ENCODE assay signal across 24 cellular contexts in genomic region chr10:99595236-99595635, GRCh38. TPM values are rescaled to one million over a fixed set of nuclear protein-coding genes. Genes with fewer than 3 reads are reported as not detected.
DNase-seq lines count a peak whose midpoint lies in the region; ATAC-seq, FAIRE-seq and TF ChIP-seq lines count a peak whose summit lies in the region.
"Had no signal": no experiment of that assay in that cellular context is flagged by ENCODE, and none has a peak within 500 bp of the region (broad histone marks: within the 10 kb centered on the region; RNA-seq: fewer than 3 reads in every experiment).

No MANE protein-coding gene starts in this region.

- no peaks in the 10 kb centered on the region for H3K9me3 ChIP-seq in HCT116 (ENCODE audit: control insufficient read depth in 1 of 2, insufficient read depth in 1 of 2, low read depth in 1 of 2, low read length in 2 of 2)
- no peaks in the 10 kb centered on the region for H3K9me3 ChIP-seq in colonic mucosa
- no peaks in the 10 kb centered on the region for H3K9me3 ChIP-seq in hepatocyte (ENCODE audit: low read depth)
- H3K9me3 ChIP-seq in gastrocnemius medialis, result no peaks in the 10 kb centered on the region
- no peaks in the 10 kb centered on the region for H3K9me3 ChIP-seq in suprapubic skin
- no peaks in the 10 kb centered on the region for H3K9me3 ChIP-seq in effector memory CD4-positive, alpha-beta T cell (ENCODE audit: control insufficient read depth, low read length)

- no peak for FAIRE-seq in GM12891 (lab: Jason Lieb, UNC)
- FAIRE-seq: RCC 7860 had no signal

- H4K20me1 ChIP-seq in HCT116 (ENCODE audit: insufficient read depth) (no peaks in the 10 kb centered on the region), hepatocyte (ENCODE audit: insufficient read depth, poor library complexity, severe bottlenecking) (no peaks in the 10 kb centered on the region)

- CTCF ChIA-PET in HCT116 (lab: Charles Lee), result interaction anchor here (1.4 to 1.9 kb wide), 3 partner anchors 34 to 159 kb away, joined by 4 to 8 read pairs (median 5); no protein-coding TSS in a partner anchor

- no peak overlapping the region for H3K4me3 ChIP-seq in HCT116 (replicated peaks in 1 of 2; ENCODE audit: low read depth in 1 of 2, low read length in 2 of 2)
- no peak overlapping the region for H3K4me3 ChIP-seq in colonic mucosa
- H3K4me3 ChIP-seq in hepatocyte, result no peak overlapping the region
- H3K4me3 ChIP-seq in gastrocnemius medialis, result no peak overlapping the region
- H3K4me3 ChIP-seq in suprapubic skin, result no peak overlapping the region
- no peak overlapping the region for H3K4me3 ChIP-seq in effector memory CD4-positive, alpha-beta T cell (ENCODE audit: insufficient read depth, low read depth, low read length, poor library complexity, severe bottlenecking)
- H3K4me3 ChIP-seq: SK-N-MC had no signal

- H3K4me1 ChIP-seq in HCT116 (ENCODE audit: control insufficient read depth in 1 of 2, insufficient read depth in 2 of 2, low read length in 2 of 2) (peaks cover 21 to 39% of the 10 kb centered on the region in 2 experiments), colonic mucosa (peaks cover 7% of the 10 kb centered on the region), hepatocyte (ENCODE audit: insufficient read depth) (peaks cover 7% of the 10 kb centered on the region), gastrocnemius medialis (peaks cover 9 to 10% of the 10 kb centered on the region in 2 donors), suprapubic skin (no peaks in the 10 kb centered on the region)
- H3K4me1 ChIP-seq in effector memory CD4-positive, alpha-beta T cell (ENCODE audit: control insufficient read depth, insufficient read depth, low read length, poor library complexity, severe bottlenecking), result no peaks in the 10 kb centered on the region

- WGBS in hepatocyte (ENCODE audit: low lambda C conversion rate, missing lambda C conversion rate), result 65% methylated on average over 3 of the region's 3 CpGs
- 56% methylated on average over 3 of the region's 3 CpGs for WGBS in suprapubic skin

- TF ChIP-seq EP300 in suprapubic skin (IDR thresholded peaks at IDR 0.05), result no peak

- RAD21 ChIA-PET in HCT116 (lab: Charles Lee; ENCODE audit: low non-redundant PET in 1 of 2, low total read pairs in 2 of 2, uncharacterized antibody in 2 of 2, unreplicated experiment in 2 of 2), result no interaction called here

- H3K4me2 ChIP-seq in HCT116 (ENCODE audit: low read length) (peak overlapping the region; percentile 43), hepatocyte (no peak overlapping the region)

- peak overlapping the region; percentile 70 for H2AFZ ChIP-seq in HCT116 (ENCODE audit: low read depth, low read length, poor library complexity, severe bottlenecking)
- no peak overlapping the region for H2AFZ ChIP-seq in hepatocyte

- no peak for TF ChIP-seq CTCF in HCT116 (IDR thresholded peaks at IDR 0.05 in 2 of 3, conservative IDR thresholded peaks at IDR 0.05 in 1 of 3; ENCODE audit: borderline replicate concordance in 1 of 3, insufficient read depth in 1 of 3, low read depth in 2 of 3, low read length in 2 of 3)
- TF ChIP-seq CTCF in colonic mucosa (IDR thresholded peaks at IDR 0.05), result no peak
- TF ChIP-seq CTCF in hepatocyte (IDR thresholded peaks at IDR 0.05; ENCODE audit: poor library complexity), result no peak
- no peak for TF ChIP-seq CTCF in gastrocnemius medialis (IDR thresholded peaks at IDR 0.05 in 4 of 5, conservative IDR thresholded peaks at IDR 0.05 in 1 of 5)
- no peak for TF ChIP-seq CTCF in suprapubic skin (IDR thresholded peaks at IDR 0.05)

- H3K27ac ChIP-seq in HCT116 (ENCODE audit: low read depth, low read length), result no peak overlapping the region
- peak overlapping the region; percentile 59 for H3K27ac ChIP-seq in colonic mucosa
- H3K27ac ChIP-seq in hepatocyte, result peak overlapping the region; percentile 76
- peak overlapping the region in 3 of 4 donors; percentile 51 to 75 (median 68) for H3K27ac ChIP-seq in gastrocnemius medialis
- no peak overlapping the region for H3K27ac ChIP-seq in suprapubic skin
- H3K27ac ChIP-seq in effector memory CD4-positive, alpha-beta T cell (ENCODE audit: insufficient read depth, low read length, poor library complexity, severe bottlenecking), result no peak overlapping the region
- H3K27ac ChIP-seq: HL-60, SK-N-MC had no signal

- H3K9ac ChIP-seq in HCT116 (ENCODE audit: low read length), result peak overlapping the region; percentile 11; the same call in 1 of the 2 replicates
- H3K9ac ChIP-seq in colonic mucosa (ENCODE audit: low read depth in 2 of 2, low read length in 2 of 2), result peak overlapping the region in 1 of 2 donors; percentile 42

- H3K9me2 ChIP-seq in HCT116 (ENCODE audit: insufficient read depth) (no peaks in the 10 kb centered on the region), hepatocyte (replicated peaks; ENCODE audit: insufficient read depth) (no peaks in the 10 kb centered on the region)

- POLR2A ChIA-PET in HCT116 (lab: Charles Lee), result interaction anchor here (1.3 kb wide), 1 partner anchor 165 kb away, joined by 3 read pairs; the partner anchor contains the start of gene GOT1

- H3K79me2 ChIP-seq in HCT116 (ENCODE audit: insufficient read depth, low read length) (no peaks in the 10 kb centered on the region), hepatocyte (no peaks in the 10 kb centered on the region)

- DNase-seq in HCT116 (ENCODE audit: low read depth, low spot score) (no peak), colonic mucosa (peak; percentile 67), hepatocyte (ENCODE audit: low spot score) (no peak), gastrocnemius medialis (no peak), suprapubic skin (ENCODE audit: low spot score in 2 of 2) (no peak), GM12891 (ENCODE audit: insufficient read length, low spot score) (no peak)
- no peak for DNase-seq in effector memory CD4-positive, alpha-beta T cell
- DNase-seq: DMS153, DND-41, H7, HFFc6, NCI-H1092 treated with DMSO at 0.1 percent for 48 hours, NCI-H1436, NCI-H187, NCI-H2081 treated with DMSO at 0.1 percent for 48 hours, NCI-H2171, NCI-H226, NCI-H510A, NCI-H69, SIG-M5 had no signal

- H3K36me3 ChIP-seq in HCT116 (ENCODE audit: control insufficient read depth in 1 of 2, insufficient read depth in 2 of 2, low read length in 2 of 2), result no peaks in the 10 kb centered on the region
- no peaks in the 10 kb centered on the region for H3K36me3 ChIP-seq in colonic mucosa
- no peaks in the 10 kb centered on the region for H3K36me3 ChIP-seq in hepatocyte (replicated peaks; ENCODE audit: insufficient read depth, low read depth)
- no peaks in the 10 kb centered on the region for H3K36me3 ChIP-seq in gastrocnemius medialis
- H3K36me3 ChIP-seq in suprapubic skin, result no peaks in the 10 kb centered on the region
- no peaks in the 10 kb centered on the region for H3K36me3 ChIP-seq in effector memory CD4-positive, alpha-beta T cell (ENCODE audit: control insufficient read depth, insufficient read depth, low read length)

- TF ChIP-seq RAD21 in HCT116 (IDR thresholded peaks at IDR 0.05; ENCODE audit: low read depth), result no peak

- H3K27me3 ChIP-seq in HCT116 (ENCODE audit: insufficient read depth, low read length) (no peaks in the 10 kb centered on the region), colonic mucosa (no peaks in the 10 kb centered on the region), hepatocyte (peaks cover 2% of the 10 kb centered on the region), gastrocnemius medialis (no peaks in the 10 kb centered on the region), suprapubic skin (no peaks in the 10 kb centered on the region)
- H3K27me3 ChIP-seq in effector memory CD4-positive, alpha-beta T cell (replicated peaks; ENCODE audit: control insufficient read depth, insufficient read depth, low read length, poor library complexity, severe bottlenecking), result no peaks in the 10 kb centered on the region

- ATAC-seq in HCT116 (peak; percentile 29), gastrocnemius medialis (no peak), HG02840 (IDR thresholded peaks at IDR 0.05; ENCODE audit: low FRiP score, unreplicated experiment) (no peak)

- intact Hi-C loops in HCT116 (cut with micrococcal nuclease), result loop anchor here (5.0 kb wide), 1 partner anchor 203 kb away; no protein-coding TSS in a partner anchor
- intact Hi-C loops in colonic mucosa (cut with DNase I), result no loop called here
- intact Hi-C loops in gastrocnemius medialis (cut with DNase I; ENCODE audit: low total_unique reads), result no loop called here

- TF ChIP-seq POLR2A in HCT116 (IDR thresholded peaks at IDR 0.05; ENCODE audit: borderline replicate concordance, extremely low read depth, insufficient read depth, insufficient read length) (no peak), gastrocnemius medialis (IDR thresholded peaks at IDR 0.05) (no peak), suprapubic skin (IDR thresholded peaks at IDR 0.05) (no peak), GM12891 (IDR thresholded peaks at IDR 0.05; ENCODE audit: low read depth, low read length) (no peak)

- in situ Hi-C loops in gastrocnemius medialis (cut with MboI; ENCODE audit: low sequenced_read_pairs in 4 of 4), result no loop called here

- no TSS peak for BruUV-seq in HCT116 (replicated peaks; lab: Mats Ljungman, UMichigan)

TF ChIP-seq in HCT116, 20 proteins besides CTCF, POLR2A, EP300 and RAD21:
- TF ChIP-seq, protein P1, sequence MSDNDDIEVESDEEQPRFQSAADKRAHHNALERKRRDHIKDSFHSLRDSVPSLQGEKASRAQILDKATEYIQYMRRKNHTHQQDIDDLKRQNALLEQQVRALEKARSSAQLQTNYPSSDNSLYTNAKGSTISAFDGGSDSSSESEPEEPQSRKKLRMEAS (IDR thresholded peaks at IDR 0.05), result peak; percentile 32; the same call in 1 of the 2 replicates
- TF ChIP-seq SP1 (IDR thresholded peaks at IDR 0.05; ENCODE audit: low read depth), result no peak

TF ChIP-seq in GM12891, 5 proteins besides CTCF, POLR2A, EP300 and RAD21:
- TF ChIP-seq TAF1 (IDR thresholded peaks at IDR 0.05; ENCODE audit: low read depth, low read length), result no peak
- TF ChIP-seq POLR2AphosphoS5 (IDR thresholded peaks at IDR 0.05; ENCODE audit: low read depth, low read length), result no peak
- no peak for TF ChIP-seq PAX5 (IDR thresholded peaks at IDR 0.05; ENCODE audit: insufficient read depth, low read length, severe bottlenecking)
- no peak for TF ChIP-seq SPI1 (IDR thresholded peaks at IDR 0.05; ENCODE audit: low read depth, low read length)
- TF ChIP-seq POU2F2 (IDR thresholded peaks at IDR 0.05; ENCODE audit: low read depth, low read length), result no peak

RNA-seq across cellular contexts. Expression of gene SLC25A28, which starts 25.0 kb away (rescaled TPM):
- 59.5 TPM for total RNA-seq in HCT116 (2021; ENCODE audit: unreplicated experiment)
- 51.5 and 64.6 TPM in 2 replicates for polyA plus RNA-seq in HCT116 (2012)
- total RNA-seq in colonic mucosa, result 10 to 100 TPM; 29.6 to 38.7 TPM
- total RNA-seq in hepatocyte, result 15.8 and 23.8 TPM in 2 replicates
- 33.7 and 38.0 TPM in 2 replicates for polyA plus RNA-seq in hepatocyte
- 10 to 100 TPM; 20.7 to 38.3 (median 26.1) TPM for total RNA-seq in gastrocnemius medialis
- total RNA-seq in suprapubic skin, result 10 to 100 TPM; 37.0 to 69.4 (median 42.2) TPM
- polyA plus RNA-seq in GM12891 (2012; ENCODE audit: low read depth, missing spikeins), result 30.1 TPM

Comparison
In these comparisons a context has a peak if more than half of its experiments do, and no peak if none do; other contexts are left out.
1. H3K27ac ChIP-seq: peak in colonic mucosa (single experiment), hepatocyte (single experiment) and gastrocnemius medialis (3 of 4); none in HCT116 (single experiment), suprapubic skin (single experiment) and effector memory CD4-positive, alpha-beta T cell (single experiment).